ENCODE assay signal across 10 cellular contexts in the genomic region with DNA sequence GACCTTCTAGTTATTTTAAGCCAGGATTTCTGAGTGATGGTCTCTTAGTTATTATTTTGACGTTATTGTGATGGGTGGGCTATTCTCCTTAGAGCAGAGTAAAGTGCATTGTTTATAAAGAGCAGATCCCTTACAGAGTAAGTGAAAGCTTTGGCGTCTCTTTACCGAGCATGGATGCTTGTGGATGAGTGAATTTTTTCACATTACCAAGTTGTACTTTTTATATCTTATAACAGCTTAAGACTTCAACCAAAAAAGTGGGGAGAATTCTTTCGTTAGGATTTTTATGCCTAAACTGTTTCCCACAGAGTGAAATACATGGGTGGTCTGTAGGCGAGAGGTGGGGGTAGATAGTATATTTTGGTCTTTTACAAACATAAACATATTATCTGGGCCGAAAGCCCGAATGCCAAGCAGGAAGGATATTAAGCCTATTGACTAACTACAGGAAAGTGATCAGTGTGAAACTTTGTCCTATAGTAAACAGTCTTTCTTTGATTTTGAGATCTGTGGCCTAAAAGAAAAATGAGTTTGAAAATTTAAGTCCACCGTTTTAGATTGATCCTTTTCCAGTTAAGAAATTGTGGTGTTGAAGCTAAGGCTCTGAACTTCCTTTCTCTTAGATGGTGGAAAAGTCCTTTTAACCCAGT.
A peak's percentile ranks its signal among the peaks of the same experiment; 100 is the strongest.
DNase-seq lines count a peak whose midpoint lies in the region; ATAC-seq and TF ChIP-seq lines count a peak whose summit lies in the region.
"Had no signal": no experiment of that assay in that cellular context is flagged by ENCODE, and none has a peak within 500 bp of the region (broad histone marks: within the 10 kb centered on the region; RNA-seq: fewer than 3 reads in every experiment).

No MANE protein-coding gene starts in this region.

- intact Hi-C loops in dorsolateral prefrontal cortex (cut with DNase I): no loop called here
- intact Hi-C loops in activated CD8-positive, alpha-beta T cell treated with anti-CD3 and anti-CD28 coated beads for 36 hours (cut with micrococcal nuclease): no loop called here

- no peak overlapping the region for H3K9ac ChIP-seq in Loucy (ENCODE audit: low read depth, low read length, poor library complexity, severe bottlenecking)

- H3K27me3 Mint-ChIP-seq in nephron (ENCODE audit: low read depth) (peaks cover 6% of the 10 kb centered on the region), type B pancreatic cell (no peaks in the 10 kb centered on the region)
- peaks cover 2% of the 10 kb centered on the region for H3K27me3 Mint-ChIP-seq in activated CD8-positive, alpha-beta T cell treated with anti-CD3 and anti-CD28 coated beads for 36 hours
- H3K27me3 Mint-ChIP-seq: IgD-negative memory B cell had no signal

- DNase-seq in dorsolateral prefrontal cortex: no peak
- DNase-seq in type B pancreatic cell (ENCODE audit: extremely low spot score, unreplicated experiment): no peak
- no peak for DNase-seq in activated CD8-positive, alpha-beta T cell treated with anti-CD3 and anti-CD28 coated beads for 36 hours
- no peak for DNase-seq in NCI-H446 (lab: John Stamatoyannopoulos, UW)
- no peak for DNase-seq in NCI-H187 (lab: John Stamatoyannopoulos, UW)
- DNase-seq: activated CD4-positive, alpha-beta T cell treated with anti-CD3 and anti-CD28 coated beads for 4 hours; effector memory CD4-positive, alpha-beta T cell had no signal

- TF ChIP-seq CTCF in Loucy (conservative IDR thresholded peaks at IDR 0.05; ENCODE audit: low read length) (no peak), dorsolateral prefrontal cortex (IDR thresholded peaks at IDR 0.05 in 54 of 56, conservative IDR thresholded peaks at IDR 0.05 in 2 of 56; ENCODE audit: low read depth in 1 of 56, partially characterized antibody in 56 of 56) (no peak), nephron (IDR thresholded peaks at IDR 0.05; ENCODE audit: unreplicated experiment in 3 of 3) (no peak), type B pancreatic cell (conservative IDR thresholded peaks at IDR 0.05) (no peak)
- TF ChIP-seq CTCF in activated CD8-positive, alpha-beta T cell treated with anti-CD3 and anti-CD28 coated beads for 36 hours (IDR thresholded peaks at IDR 0.05): no peak

- CTCF ChIA-PET in activated CD8-positive, alpha-beta T cell treated with anti-CD3 and anti-CD28 coated beads for 36 hours (lab: Charles Lee): no interaction called here

- peaks cover 35% of the 10 kb centered on the region for H3K4me1 ChIP-seq in Loucy (ENCODE audit: insufficient read depth, low read length, poor library complexity, severe bottlenecking)

- peaks cover 62% of the 10 kb centered on the region for H3K36me3 Mint-ChIP-seq in nephron (ENCODE audit: low read depth)
- peaks cover 11% of the 10 kb centered on the region for H3K36me3 Mint-ChIP-seq in type B pancreatic cell
- no peaks in the 10 kb centered on the region for H3K36me3 Mint-ChIP-seq in activated CD8-positive, alpha-beta T cell treated with anti-CD3 and anti-CD28 coated beads for 36 hours (ENCODE audit: low read depth)
- H3K36me3 Mint-ChIP-seq: IgD-negative memory B cell had no signal

- no peak overlapping the region for H3K4me3 ChIP-seq in Loucy (ENCODE audit: low read length, poor library complexity, severe bottlenecking)
- H3K4me3 ChIP-seq in dorsolateral prefrontal cortex: peak overlapping the region in 15 of 59 donors; percentile 0 to 36 (median 18)

- no peak for ATAC-seq in activated CD8-positive, alpha-beta T cell treated with anti-CD3 and anti-CD28 coated beads for 36 hours

- H3K4me3 Mint-ChIP-seq in nephron (peak overlapping the region; percentile 95 to 96 (median 96)), type B pancreatic cell (peak overlapping the region; percentile 89)
- no peak overlapping the region for H3K4me3 Mint-ChIP-seq in activated CD8-positive, alpha-beta T cell treated with anti-CD3 and anti-CD28 coated beads for 36 hours
- H3K4me3 Mint-ChIP-seq: IgD-negative memory B cell had no signal

- no peaks in the 10 kb centered on the region for H3F3A ChIP-seq in Loucy (ENCODE audit: low read depth)

- H3K27ac ChIP-seq in dorsolateral prefrontal cortex: peak overlapping the region in 39 of 59 donors; percentile 0 to 72 (median 30)

- H3K9me3 ChIP-seq in Loucy (ENCODE audit: insufficient read depth, low read depth, low read length): no peaks in the 10 kb centered on the region

- no peaks in the 10 kb centered on the region for H4K20me1 ChIP-seq in Loucy (ENCODE audit: insufficient read depth, low read length, poor library complexity, severe bottlenecking)

- H3K36me3 ChIP-seq in Loucy (ENCODE audit: insufficient read depth, low read length): no peaks in the 10 kb centered on the region

- no peaks in the 10 kb centered on the region for H3K9me2 ChIP-seq in Loucy (replicated peaks; ENCODE audit: low read depth, low read length)

- H3K27me3 ChIP-seq in Loucy (ENCODE audit: insufficient read depth, low read length, poor library complexity, severe bottlenecking) (no peaks in the 10 kb centered on the region), dorsolateral prefrontal cortex (no peaks in the 10 kb centered on the region)

- H3K4me1 Mint-ChIP-seq in nephron: peaks cover 42% of the 10 kb centered on the region
- H3K4me1 Mint-ChIP-seq in type B pancreatic cell (ENCODE audit: unreplicated experiment): peaks cover 19% of the 10 kb centered on the region
- H3K4me1 Mint-ChIP-seq in activated CD8-positive, alpha-beta T cell treated with anti-CD3 and anti-CD28 coated beads for 36 hours (ENCODE audit: low read depth): peaks cover 16% of the 10 kb centered on the region

- H2AFZ ChIP-seq in Loucy (ENCODE audit: low read length): peak overlapping the region; percentile 47; the same call in 1 of the 2 replicates

- POLR2A ChIA-PET in activated CD8-positive, alpha-beta T cell treated with anti-CD3 and anti-CD28 coated beads for 36 hours (lab: Charles Lee): no interaction called here

- H3K79me2 ChIP-seq in Loucy (ENCODE audit: insufficient read depth, low read length): no peaks in the 10 kb centered on the region

- H3K27ac Mint-ChIP-seq in nephron (peak overlapping the region; percentile 97 to 100 (median 99)), type B pancreatic cell (peak overlapping the region; percentile 63)
- H3K27ac Mint-ChIP-seq in activated CD8-positive, alpha-beta T cell treated with anti-CD3 and anti-CD28 coated beads for 36 hours: no peak overlapping the region
- H3K27ac Mint-ChIP-seq: IgD-negative memory B cell had no signal

- peak overlapping the region; percentile 16 for H3K4me2 ChIP-seq in Loucy (ENCODE audit: low read depth, low read length, poor library complexity, severe bottlenecking)

- no peaks in the 10 kb centered on the region for H3K9me3 Mint-ChIP-seq in nephron
- H3K9me3 Mint-ChIP-seq in type B pancreatic cell: no peaks in the 10 kb centered on the region
- no peaks in the 10 kb centered on the region for H3K9me3 Mint-ChIP-seq in activated CD8-positive, alpha-beta T cell treated with anti-CD3 and anti-CD28 coated beads for 36 hours
- H3K9me3 Mint-ChIP-seq: IgD-negative memory B cell had no signal
